1 cellular context compared by ENCODE assay signal in genomic region chr5:84796399-84796798, GRCh38.
TF ChIP-seq lines count a peak whose summit lies in the region.

No MANE protein-coding gene starts in this region.

TF ChIP-seq in HEK293T, 16 proteins besides CTCF, POLR2A, EP300 and RAD21 (continued from another document):
- TF ChIP-seq FOXK2 (IDR thresholded peaks at IDR 0.05) (no peak), CTBP1 (IDR thresholded peaks at IDR 0.05; ENCODE audit: borderline replicate concordance) (no peak), ARNT (IDR thresholded peaks at IDR 0.05) (no peak), ZNF384 (IDR thresholded peaks at IDR 0.05) (no peak), FOXA1 (IDR thresholded peaks at IDR 0.05) (no peak), SUZ12 (IDR thresholded peaks at IDR 0.05) (no peak), ELF4 (IDR thresholded peaks at IDR 0.05) (no peak), SP1 (IDR thresholded peaks at IDR 0.05) (no peak), TARDBP (IDR thresholded peaks at IDR 0.05) (no peak), NFRKB (IDR thresholded peaks at IDR 0.05) (no peak), BHLHE40 (IDR thresholded peaks at IDR 0.05; ENCODE audit: borderline replicate concordance) (no peak)
